In genomic region chr20:21111416-21111815, GRCh38 we compare ENCODE assay signal across 36 cellular contexts. TPM values are rescaled to one million over a fixed set of nuclear protein-coding genes. Genes with fewer than 3 reads are reported as not detected.
DNase-seq lines count a peak whose midpoint lies in the region; ATAC-seq, FAIRE-seq and TF ChIP-seq lines count a peak whose summit lies in the region.
"Had no signal": no experiment of that assay in that cellular context is flagged by ENCODE, and none has a peak within 500 bp of the region (broad histone marks: within the 10 kb centered on the region; RNA-seq: fewer than 3 reads in every experiment).

No MANE protein-coding gene starts in this region.

- no peaks in the 10 kb centered on the region for H3K36me3 ChIP-seq in HepG2 (replicated peaks in 1 of 2; ENCODE audit: control insufficient read depth in 1 of 2, insufficient read depth in 2 of 2, low read length in 2 of 2)
- H3K36me3 ChIP-seq in right lobe of liver = no peaks in the 10 kb centered on the region
- no peaks in the 10 kb centered on the region for H3K36me3 ChIP-seq in Karpas-422 (ENCODE audit: insufficient read depth, low read length)
- H3K36me3 ChIP-seq: BE2C; BLaER1; BLaER1 treated with 17β-estradiol and CSF1 and Interleukin-3, amounts not matched to agents 10 nM and 100 nM had no signal

- no peak for TF ChIP-seq POLR2A in HepG2 (IDR thresholded peaks at IDR 0.05; ENCODE audit: insufficient read depth in 1 of 2, low read depth in 2 of 2, low read length in 2 of 2)
- TF ChIP-seq POLR2A in right lobe of liver (IDR thresholded peaks at IDR 0.05) = no peak

- H3K27ac ChIP-seq in HepG2 (ENCODE audit: extremely low read length, insufficient read depth, low read length) = no peak overlapping the region
- H3K27ac ChIP-seq in right lobe of liver = no peak overlapping the region
- H3K27ac ChIP-seq in Karpas-422 (ENCODE audit: low read length) = no peak overlapping the region
- H3K27ac ChIP-seq: 22Rv1; A549; BLaER1; BLaER1 treated with 17β-estradiol and CSF1 and Interleukin-3, amounts not matched to agents 10 nM and 100 nM; C4-2B had no signal

- H4K20me1 ChIP-seq in HepG2 (ENCODE audit: insufficient read depth, low read length) (no peaks in the 10 kb centered on the region), Karpas-422 (ENCODE audit: insufficient read depth, low read depth, low read length) (no peaks in the 10 kb centered on the region)

- H3K4me2 ChIP-seq in HepG2 (ENCODE audit: low read depth, low read length) = no peak overlapping the region
- no peak overlapping the region for H3K4me2 ChIP-seq in Karpas-422 (ENCODE audit: low read depth, low read length, poor library complexity, severe bottlenecking)
- H3K4me2 ChIP-seq: A549; BLaER1; BLaER1 treated with 17β-estradiol and CSF1 and Interleukin-3, amounts not matched to agents 10 nM and 100 nM had no signal

- H3K79me2 ChIP-seq in HepG2 (ENCODE audit: insufficient read depth, low read length) (no peaks in the 10 kb centered on the region), Karpas-422 (ENCODE audit: low read length) (no peaks in the 10 kb centered on the region)

- intact Hi-C loops in HepG2 (cut with micrococcal nuclease; ENCODE audit: unreplicated experiment) = no loop called here
- intact Hi-C loops in right lobe of liver (cut with DNase I) = no loop called here

- H2AFZ ChIP-seq in HepG2 (ENCODE audit: low read length) = no peak overlapping the region
- H2AFZ ChIP-seq in Karpas-422 (ENCODE audit: low read length) = 0 out of 2 replicates have a peak overlapping the region, but pooled peaks have one; percentile 43

- no peak overlapping the region for H3K4me3 ChIP-seq in HepG2 (replicated peaks in 1 of 3; ENCODE audit: insufficient read depth in 1 of 3, low read depth in 2 of 3, low read length in 3 of 3)
- H3K4me3 ChIP-seq in right lobe of liver = no peak overlapping the region
- no peak overlapping the region for H3K4me3 ChIP-seq in Karpas-422 (ENCODE audit: low read length)
- H3K4me3 ChIP-seq: A549; BLaER1; BLaER1 treated with 17β-estradiol and CSF1 and Interleukin-3, amounts not matched to agents 10 nM and 100 nM had no signal

- no peak overlapping the region for H3K9ac ChIP-seq in HepG2 (ENCODE audit: insufficient read depth, low read depth, low read length)
- H3K9ac ChIP-seq in Karpas-422 (ENCODE audit: low read length) = no peak overlapping the region
- H3K9ac ChIP-seq: BLaER1; BLaER1 treated with 17β-estradiol and CSF1 and Interleukin-3, amounts not matched to agents 10 nM and 100 nM had no signal

- POLR2A ChIA-PET in HepG2 (lab: Yijun Ruan, JAX) = no interaction called here

- H3K4me1 ChIP-seq in HepG2 (ENCODE audit: insufficient read depth, low read length) (no peaks in the 10 kb centered on the region), right lobe of liver (no peaks in the 10 kb centered on the region), Karpas-422 (ENCODE audit: low read length) (no peaks in the 10 kb centered on the region)
- H3K4me1 ChIP-seq: A549, BE2C, Caco-2 had no signal

- no peak for TF ChIP-seq CTCF in HepG2 (CRISPR knock-in tag; IDR thresholded peaks at IDR 0.05)
- no peak for TF ChIP-seq CTCF in right lobe of liver (IDR thresholded peaks at IDR 0.05)

- CTCF ChIA-PET in HepG2 (lab: Yijun Ruan, JAX; ENCODE audit: low intra/inter-chr PET ratio, low total read pairs) = no interaction called here

- H3K27me3 ChIP-seq in HepG2 (ENCODE audit: control insufficient read depth in 1 of 2, insufficient read depth in 2 of 2, low read length in 2 of 2) = no peaks in the 10 kb centered on the region; a peak in 1 of 5 replicates
- H3K27me3 ChIP-seq in right lobe of liver = peaks cover 5 to 14% of the 10 kb centered on the region in 2 donors
- H3K27me3 ChIP-seq in Karpas-422 (ENCODE audit: low read length) = no peaks in the 10 kb centered on the region

- TF ChIP-seq RAD21 in HepG2 (CRISPR knock-in tag; IDR thresholded peaks at IDR 0.05) = no peak

- no TSS peak for BruUV-seq in HepG2 (replicated peaks; lab: Mats Ljungman, UMichigan)

- DNase-seq in HepG2 (ENCODE audit: low spot score) (no peak), right lobe of liver (no peak), Karpas-422 (no peak), DMS 273 treated with DMSO at 0.1 percent for 48 hours (lab: John Stamatoyannopoulos, UW) (no peak)
- DNase-seq: 8988T; ACHN; AML-193; BE2C; C1 segment of cervical spinal cord; Caco-2; Calu3; CD4-positive, alpha-beta memory T cell; CD4-positive, alpha-beta T cell; CD4-positive, CD25-positive, alpha-beta regulatory T cell; CD8-positive, alpha-beta memory T cell; CD8-positive, alpha-beta T cell; COR-L47; DMS153; DMS53; DMS79; DMS79 treated with DMSO at 0.1 percent for 48 hours; DND-41; EL had no signal

- H3K9me3 ChIP-seq in HepG2 (ENCODE audit: low read length) (no peaks in the 10 kb centered on the region), right lobe of liver (no peaks in the 10 kb centered on the region), Karpas-422 (ENCODE audit: low read length) (no peaks in the 10 kb centered on the region)
- H3K9me3 ChIP-seq: A549, BE2C, Caco-2 had no signal

- no peak for FAIRE-seq in HepG2 (lab: Jason Lieb, UNC)
- FAIRE-seq: A204.1, A549, D721Med had no signal

- no peak for ATAC-seq in HepG2
- ATAC-seq in right lobe of liver = no peak
- ATAC-seq: CD8-positive, alpha-beta T cell had no signal

- 20% methylated on average over 2 of the region's 2 CpGs for WGBS in HepG2 (ENCODE audit: low lambda C conversion rate)
- WGBS in right lobe of liver (ENCODE audit: insufficient coverage, low coverage, low lambda C conversion rate, missing lambda C conversion rate) = 62% methylated on average over 2 of the region's 2 CpGs

- TF ChIP-seq EP300 in HepG2 (IDR thresholded peaks at IDR 0.05; ENCODE audit: low read depth in 2 of 2, low read length in 2 of 2) (no peak), HepG2 (CRISPR knock-in tag; IDR thresholded peaks at IDR 0.05; ENCODE audit: borderline replicate concordance) (no peak)

- in situ Hi-C loops in HepG2 (cut with HindIII; ENCODE audit: extremely low pct_ligation_motif_present, low pct_unique_long_range_greater_than_20kb) = no loop called here

- no peaks in the 10 kb centered on the region for H3K9me2 ChIP-seq in Karpas-422 (replicated peaks; ENCODE audit: insufficient read depth, low read length)

TF ChIP-seq in HepG2, 621 proteins besides CTCF, POLR2A, EP300 and RAD21 (continues in another document):
- peak; percentile 58 for TF ChIP-seq ATF7 (IDR thresholded peaks at IDR 0.05)
- no peak for TF ChIP-seq ATF7 (CRISPR knock-in tag; IDR thresholded peaks at IDR 0.05)

RNA-seq across cellular contexts. Expression of gene LINC00237, which starts 5.3 kb away (rescaled TPM):
- total RNA-seq in HepG2 (2016; rRNA removed; fragmentation: Illumina TruSeq; extraction: Trizol) = not detected in 2 replicates
- not detected in 2 replicates for total RNA-seq in HepG2 (2016; cell fraction: cytosol; rRNA removed; fragmentation: Illumina TruSeq; extraction: Trizol; ENCODE audit: low read depth)
- not detected in 2 replicates for total RNA-seq in HepG2 (2016; cell fraction: insoluble cytoplasmic fraction; rRNA removed; fragmentation: Illumina TruSeq; extraction: Trizol)
- not detected in 2 replicates for total RNA-seq in HepG2 (2016; cell fraction: membrane; rRNA removed; fragmentation: Illumina TruSeq; extraction: Trizol)
- total RNA-seq in HepG2 (2016; cell fraction: nucleus; rRNA removed; fragmentation: Illumina TruSeq; extraction: Trizol) = not detected in 2 replicates
- not detected in 2 replicates for polyA plus RNA-seq in HepG2 (2011; rRNA removed)
- not detected in 2 replicates for polyA plus RNA-seq in HepG2 (2011; cell fraction: cytosol; rRNA removed)
- not detected in 2 replicates for polyA plus RNA-seq in HepG2 (2011; cell fraction: nucleus; rRNA removed)
- not detected in 2 replicates for polyA plus RNA-seq in HepG2 (2012)
- not detected in 2 replicates for polyA plus RNA-seq in HepG2 (2016; cell fraction: cytosol; fragmentation: Illumina TruSeq; extraction: Trizol; ENCODE audit: low read depth)
- not detected in 2 replicates for polyA plus RNA-seq in HepG2 (2016; cell fraction: insoluble cytoplasmic fraction; fragmentation: Illumina TruSeq; extraction: Trizol; ENCODE audit: low read depth)
- polyA plus RNA-seq in HepG2 (2016; cell fraction: membrane; fragmentation: Illumina TruSeq; extraction: Trizol; ENCODE audit: low read depth) = not detected in 2 replicates
- not detected in 2 replicates for polyA plus RNA-seq in HepG2 (2016; cell fraction: nucleus; fragmentation: Illumina TruSeq; extraction: Trizol; ENCODE audit: insufficient read depth, low read depth)
- not detected in 2 replicates for polyA minus RNA-seq in HepG2 (2011; rRNA and poly(A)+ RNA removed; ENCODE audit: low replicate concordance)
- polyA minus RNA-seq in HepG2 (2011; cell fraction: cytosol; rRNA and poly(A)+ RNA removed) = not detected in 2 replicates
- polyA minus RNA-seq in HepG2 (2011; cell fraction: nucleus; rRNA and poly(A)+ RNA removed) = not detected in 2 replicates
- total RNA-seq in right lobe of liver = not detected
- 0.14 TPM in 1 of 2 replicates, not detected in the other for total RNA-seq in Karpas-422 (2014; rRNA removed; shearing (Covaris generic); ENCODE audit: low replicate concordance)
- total RNA-seq: A172; A673; B cell; Calu3; CD4-positive, alpha-beta memory T cell; CD4-positive, alpha-beta T cell; CD4-positive, CD25-positive, alpha-beta regulatory T cell; CD8-positive, alpha-beta memory T cell; CD8-positive, alpha-beta T cell; Daoy had no signal
- polyA plus RNA-seq: A549; AG04450; BJ; CD4-positive, alpha-beta memory T cell; CD8-positive, alpha-beta memory T cell had no signal

RNA-seq across cellular contexts. Expression of gene KIZ, which starts 14.5 kb away (rescaled TPM):
- 46.3 and 55.6 TPM in 2 replicates for total RNA-seq in HepG2 (2016; rRNA removed; fragmentation: Illumina TruSeq; extraction: Trizol)
- 20.4 and 20.5 TPM in 2 replicates for total RNA-seq in HepG2 (2016; cell fraction: cytosol; rRNA removed; fragmentation: Illumina TruSeq; extraction: Trizol; ENCODE audit: low read depth)
- 48.0 and 57.7 TPM in 2 replicates for total RNA-seq in HepG2 (2016; cell fraction: insoluble cytoplasmic fraction; rRNA removed; fragmentation: Illumina TruSeq; extraction: Trizol)
- total RNA-seq in HepG2 (2016; cell fraction: membrane; rRNA removed; fragmentation: Illumina TruSeq; extraction: Trizol) = 22.8 and 24.5 TPM in 2 replicates
- total RNA-seq in HepG2 (2016; cell fraction: nucleus; rRNA removed; fragmentation: Illumina TruSeq; extraction: Trizol) = 64.1 and 65.7 TPM in 2 replicates
- 77.9 and 114 TPM in 2 replicates for polyA plus RNA-seq in HepG2 (2011; rRNA removed)
- polyA plus RNA-seq in HepG2 (2011; cell fraction: cytosol; rRNA removed) = 33.9 and 39.9 TPM in 2 replicates
- polyA plus RNA-seq in HepG2 (2011; cell fraction: nucleus; rRNA removed) = 223 and 433 TPM in 2 replicates
- 40.7 and 57.0 TPM in 2 replicates for polyA plus RNA-seq in HepG2 (2012)
- polyA plus RNA-seq in HepG2 (2016; cell fraction: cytosol; fragmentation: Illumina TruSeq; extraction: Trizol; ENCODE audit: low read depth) = 9.0 and 10.7 TPM in 2 replicates
- 48.1 and 51.2 TPM in 2 replicates for polyA plus RNA-seq in HepG2 (2016; cell fraction: insoluble cytoplasmic fraction; fragmentation: Illumina TruSeq; extraction: Trizol; ENCODE audit: low read depth)
- 13.9 and 15.1 TPM in 2 replicates for polyA plus RNA-seq in HepG2 (2016; cell fraction: membrane; fragmentation: Illumina TruSeq; extraction: Trizol; ENCODE audit: low read depth)
- 69.5 and 81.6 TPM in 2 replicates for polyA plus RNA-seq in HepG2 (2016; cell fraction: nucleus; fragmentation: Illumina TruSeq; extraction: Trizol; ENCODE audit: insufficient read depth, low read depth)
- polyA minus RNA-seq in HepG2 (2011; rRNA and poly(A)+ RNA removed; ENCODE audit: low replicate concordance) = 4.7 and 26.3 TPM in 2 replicates
- polyA minus RNA-seq in HepG2 (2011; cell fraction: cytosol; rRNA and poly(A)+ RNA removed) = 28.5 and 33.0 TPM in 2 replicates
- 210 and 232 TPM in 2 replicates for polyA minus RNA-seq in HepG2 (2011; cell fraction: nucleus; rRNA and poly(A)+ RNA removed)
- total RNA-seq in right lobe of liver = 10 to 100 TPM in 1 of 6 experiments, 1 to 10 TPM in 5; 5.1 to 11.5 (median 7.4) TPM
- total RNA-seq in Karpas-422 (2014; rRNA removed; shearing (Covaris generic); ENCODE audit: low replicate concordance) = 22.1 and 23.0 TPM in 2 replicates
